ENCODE assay signal across 27 cellular contexts in the genomic region with DNA sequence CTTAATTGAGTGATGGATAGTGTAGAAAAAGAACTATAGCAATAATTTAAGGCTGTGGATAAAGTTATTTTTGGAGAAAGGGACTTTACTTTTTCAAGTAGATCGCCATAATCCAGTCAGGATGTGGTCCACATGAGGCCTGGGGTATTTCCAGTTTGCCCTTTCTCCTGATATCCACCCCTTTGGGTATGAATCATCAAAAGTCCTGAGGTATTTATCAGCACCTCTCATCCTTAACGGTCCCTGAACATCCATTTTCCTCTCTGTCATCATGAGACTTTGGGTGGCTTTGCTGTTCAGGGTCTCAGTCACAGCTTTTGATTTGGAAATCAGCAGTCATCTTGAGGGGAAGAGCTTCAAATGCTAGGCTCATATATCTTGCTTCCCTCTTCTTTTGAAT. TPM values are rescaled to one million over a fixed set of nuclear protein-coding genes. Genes with fewer than 3 reads are reported as not detected.
DNase-seq lines count a peak whose midpoint lies in the region; ATAC-seq and TF ChIP-seq lines count a peak whose summit lies in the region.
"Had no signal": no experiment of that assay in that cellular context is flagged by ENCODE, and none has a peak within 500 bp of the region (broad histone marks: within the 10 kb centered on the region; RNA-seq: fewer than 3 reads in every experiment).

No MANE protein-coding gene starts in this region.

- ATAC-seq in aorta (ENCODE audit: low FRiP score) (no peak), omental fat pad (ENCODE audit: low FRiP score) (no peak)
- ATAC-seq: HepG2, left cardiac atrium, upper lobe of right lung had no signal

- H3K4me1 ChIP-seq in aorta (ENCODE audit: control insufficient read depth in 1 of 2, insufficient read depth in 2 of 2, low read length in 2 of 2) = no peaks in the 10 kb centered on the region
- H3K4me1 ChIP-seq: upper lobe of right lung had no signal

- intact Hi-C loops in aorta (cut with DNase I) = no loop called here

- DNase-seq in Daoy (ENCODE audit: low read depth) = peak; percentile 34
- DNase-seq in HK-2 (ENCODE audit: unreplicated experiment) = peak; percentile 17
- DNase-seq in amniotic epithelial cell (ENCODE audit: low read depth) = peak; percentile 27
- DNase-seq in kidney epithelial cell (ENCODE audit: low read depth) = peak; percentile 10
- DNase-seq in aorta = no peak
- no peak for DNase-seq in putamen (ENCODE audit: low spot score)
- no peak for DNase-seq in omental fat pad (ENCODE audit: low spot score)
- no peak for DNase-seq in dedifferentiated amniotic fluid mesenchymal stem cell (ENCODE audit: extremely low spot score)
- DNase-seq: activated CD4-positive, alpha-beta T cell treated with anti-CD3 and anti-CD28 coated beads for 48 hours; activated naive CD4-positive, alpha-beta T cell treated with anti-CD3 and anti-CD28 coated beads, Interleukin-2, amount 10 ng/mL, durations not matched to agents 7 days and 5 days; activated T-cell treated with anti-CD3 and anti-CD28 coated beads, Interleukin-2, amount 50 U/mL, for 48 hours; central memory CD4-positive, alpha-beta T cell; dorsolateral prefrontal cortex; GOT3; head of caudate nucleus; left cardiac atrium; mesenchymal stem cell; NCI-H1092; NCI-H187; NCI-H69; stimulated activated CD4-positive, alpha-beta T cell treated with anti-CD3 and anti-CD28 coated beads, Interleukin-1b, Interleukin-23, amount 100 ng/mL, for 48 hours; upper lobe of right lung had no signal

- H3K36me3 ChIP-seq in kidney epithelial cell (ENCODE audit: control insufficient read depth, insufficient read depth, low read length) (no peaks in the 10 kb centered on the region), aorta (ENCODE audit: control insufficient read depth in 1 of 2, insufficient read depth in 2 of 2, low read length in 1 of 2) (no peaks in the 10 kb centered on the region)

- H3K4me3 ChIP-seq in kidney epithelial cell (ENCODE audit: low read depth, low read length) (no peak overlapping the region), aorta (ENCODE audit: low read length in 2 of 2) (no peak overlapping the region)
- H3K4me3 ChIP-seq: dorsolateral prefrontal cortex, skin epidermis, upper lobe of right lung had no signal

- H3K27me3 ChIP-seq in kidney epithelial cell (ENCODE audit: control insufficient read depth, insufficient read depth, low read length) (no peaks in the 10 kb centered on the region), aorta (ENCODE audit: control insufficient read depth in 1 of 2, insufficient read depth in 2 of 2, low read length in 1 of 2) (no peaks in the 10 kb centered on the region)
- H3K27me3 ChIP-seq: dorsolateral prefrontal cortex, neutrophil, upper lobe of right lung had no signal

- no peaks in the 10 kb centered on the region for H3K9me3 ChIP-seq in aorta (ENCODE audit: control insufficient read depth, low read length)
- H3K9me3 ChIP-seq: neutrophil, upper lobe of right lung had no signal

- WGBS in aorta, 2 donors = 44 to 59% methylated on average over 2 of the region's 2 CpGs

- TF ChIP-seq CTCF in kidney epithelial cell (IDR thresholded peaks at IDR 0.05; ENCODE audit: insufficient read depth, low read length, poor library complexity, severe bottlenecking) (no peak), omental fat pad (IDR thresholded peaks at IDR 0.05) (no peak)

- no peak overlapping the region for H3K27ac ChIP-seq in aorta (ENCODE audit: low read depth in 1 of 2, low read length in 2 of 2)
- H3K27ac ChIP-seq: C4-2B, dorsolateral prefrontal cortex, neutrophil, skin epidermis, upper lobe of right lung, VCaP had no signal

RNA-seq across cellular contexts. Expression of a gene that starts 39.3 kb away (rescaled TPM):
- 8.3 and 13.0 TPM in 2 replicates for total RNA-seq in Daoy (2014; rRNA removed; shearing (Covaris generic))
- total RNA-seq in kidney epithelial cell (7.1 and 9.7 TPM in 2 replicates), aorta (1 to 10 TPM; 5.1 to 7.3 TPM), omental fat pad (1 to 10 TPM; 4.4 to 8.4 (median 5.5) TPM)
- 1 to 10 TPM; 8.9 to 9.4 TPM for polyA plus RNA-seq in aorta

RNA-seq across cellular contexts. Expression of a gene that starts 49.6 kb away (rescaled TPM):
- 49.3 and 51.2 TPM in 2 replicates for total RNA-seq in Daoy (2014; rRNA removed; shearing (Covaris generic))
- total RNA-seq in kidney epithelial cell (52.0 and 72.4 TPM in 2 replicates), aorta (10 to 100 TPM; 35.2 TPM), omental fat pad (10 to 100 TPM; 35.7 to 75.4 (median 43.2) TPM)
- polyA plus RNA-seq in aorta = 10 to 100 TPM; 13.5 to 41.3 TPM

Comparison
In these comparisons a context has a peak if more than half of its experiments do, and no peak if none do; other contexts are left out.
1. DNase-seq: peak in Daoy (single experiment), HK-2 (single experiment), amniotic epithelial cell (single experiment) and kidney epithelial cell (single experiment); none in aorta (0 of 2), putamen (single experiment), omental fat pad (single experiment) and dedifferentiated amniotic fluid mesenchymal stem cell (single experiment).